In the genomic region with DNA sequence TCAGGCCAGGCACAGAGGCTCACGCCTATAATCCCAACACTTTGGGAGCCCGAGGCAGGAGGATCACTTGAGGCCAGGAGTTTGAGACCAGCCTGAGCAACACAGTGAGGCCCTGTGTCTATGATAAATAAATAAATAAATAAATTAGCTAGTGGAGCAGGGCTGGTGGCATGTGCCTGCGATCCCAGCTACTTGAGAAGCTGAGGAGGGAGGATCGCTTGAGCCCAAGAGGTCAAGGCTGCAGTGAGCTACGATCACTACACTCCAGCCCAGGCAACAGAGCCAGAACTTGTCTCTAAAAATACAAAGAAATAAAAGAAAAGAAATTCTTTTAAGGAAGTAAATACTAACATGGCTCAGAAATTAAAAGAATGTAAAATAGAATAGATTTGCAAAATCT, we compare ENCODE assay signal across 20 cellular contexts.
DNase-seq lines count a peak whose midpoint lies in the region; TF ChIP-seq lines count a peak whose summit lies in the region.
"Had no signal": no experiment of that assay in that cellular context is flagged by ENCODE, and none has a peak within 500 bp of the region (broad histone marks: within the 10 kb centered on the region; RNA-seq: fewer than 3 reads in every experiment).

No MANE protein-coding gene starts in this region.

- no peak overlapping the region for H3K4me2 ChIP-seq in PC-9

- CTCF ChIA-PET in PC-9 (lab: Charles Lee): interaction anchor here (0.6 kb wide), 1 partner anchor 50 kb away, joined by 4 read pairs; no protein-coding TSS in a partner anchor
- CTCF ChIA-PET in Caco-2 (lab: Charles Lee): no interaction called here

- no peak overlapping the region for H2AFZ ChIP-seq in PC-9

- no peak overlapping the region for H3K4me3 Mint-ChIP-seq in Caco-2 (ENCODE audit: unreplicated experiment)
- H3K4me3 Mint-ChIP-seq in activated naive CD8-positive, alpha-beta T cell treated with anti-CD3 and anti-CD28 coated beads for 36 hours: no peak overlapping the region
- H3K4me3 Mint-ChIP-seq: CD4-positive, alpha-beta T cell had no signal

- peaks cover 62% of the 10 kb centered on the region for H3K4me1 Mint-ChIP-seq in Caco-2 (ENCODE audit: low read depth, unreplicated experiment)
- peaks cover 23% of the 10 kb centered on the region for H3K4me1 Mint-ChIP-seq in activated naive CD8-positive, alpha-beta T cell treated with anti-CD3 and anti-CD28 coated beads for 36 hours

- H3K27me3 Mint-ChIP-seq in Caco-2 (ENCODE audit: insufficient read depth, unreplicated experiment): no peaks in the 10 kb centered on the region
- H3K27me3 Mint-ChIP-seq in activated naive CD8-positive, alpha-beta T cell treated with anti-CD3 and anti-CD28 coated beads for 36 hours: no peaks in the 10 kb centered on the region
- H3K27me3 Mint-ChIP-seq: CD4-positive, alpha-beta T cell had no signal

- no peaks in the 10 kb centered on the region for H3K79me2 ChIP-seq in PC-9 (ENCODE audit: low read depth)

- TF ChIP-seq CTCF in PC-9 (conservative IDR thresholded peaks at IDR 0.05): no peak
- TF ChIP-seq CTCF in thyroid gland (IDR thresholded peaks at IDR 0.05): no peak
- no peak for TF ChIP-seq CTCF in Caco-2 (IDR thresholded peaks at IDR 0.05; ENCODE audit: insufficient read depth in 1 of 2, low read depth in 1 of 2, low read length in 1 of 2, severe bottlenecking in 1 of 2, unreplicated experiment in 1 of 2)

- TF ChIP-seq POLR2A in thyroid gland (IDR thresholded peaks at IDR 0.05): no peak

- H3K27ac ChIP-seq in PC-9 (peak overlapping the region; percentile 88), thyroid gland (peak overlapping the region in 1 of 3 donors; percentile 47)
- H3K27ac ChIP-seq: 22Rv1, GM23248, KMS-11 had no signal

- H3K4me3 ChIP-seq in PC-9 (no peak overlapping the region), thyroid gland (replicated peaks in 1 of 3) (no peak overlapping the region), Caco-2 (ENCODE audit: low read depth, low read length) (no peak overlapping the region)
- H3K4me3 ChIP-seq: GM12878, GM23248, HAP-1 had no signal

- peaks cover 20% of the 10 kb centered on the region; the same call in 1 of the 2 replicates for H3F3A ChIP-seq in PC-9 (ENCODE audit: insufficient read depth, low read depth)

- H3K36me3 ChIP-seq in PC-9 (ENCODE audit: low read depth) (no peaks in the 10 kb centered on the region), thyroid gland (no peaks in the 10 kb centered on the region), Caco-2 (ENCODE audit: control insufficient read depth, insufficient read depth, low read length) (no peaks in the 10 kb centered on the region; the same call in 1 of the 2 replicates)
- H3K36me3 ChIP-seq: HAP-1 had no signal

- no peaks in the 10 kb centered on the region for H3K9me3 Mint-ChIP-seq in Caco-2 (ENCODE audit: unreplicated experiment)
- no peaks in the 10 kb centered on the region for H3K9me3 Mint-ChIP-seq in activated naive CD8-positive, alpha-beta T cell treated with anti-CD3 and anti-CD28 coated beads for 36 hours
- H3K9me3 Mint-ChIP-seq: CD4-positive, alpha-beta T cell had no signal

- WGBS in thyroid gland, 2 donors: 77 to 78% methylated on average over 5 of the region's 5 CpGs

- H3K9me3 ChIP-seq in PC-9 (ENCODE audit: insufficient read depth, low read depth) (no peaks in the 10 kb centered on the region), thyroid gland (no peaks in the 10 kb centered on the region), Caco-2 (no peaks in the 10 kb centered on the region)
- H3K9me3 ChIP-seq: HAP-1 had no signal

- H3K4me1 ChIP-seq in PC-9 (replicated peaks; ENCODE audit: insufficient read depth) (peaks cover 66% of the 10 kb centered on the region), thyroid gland (peaks cover 22 to 52% of the 10 kb centered on the region in 2 donors), Caco-2 (peaks cover 51% of the 10 kb centered on the region)
- H3K4me1 ChIP-seq: HAP-1 had no signal

- POLR2A ChIA-PET in PC-9 (lab: Charles Lee; ENCODE audit: unreplicated experiment) (interaction anchor here (0.5 to 0.6 kb wide), 2 partner anchors 24 to 183 kb away, joined by 3 to 5 read pairs; no protein-coding TSS in a partner anchor), Caco-2 (lab: Charles Lee) (interaction anchor here (0.6 kb wide), 1 partner anchor 35 kb away, joined by 4 read pairs; no protein-coding TSS in a partner anchor)

- H3K27me3 ChIP-seq in PC-9 (ENCODE audit: insufficient read depth, low read depth) (no peaks in the 10 kb centered on the region), thyroid gland (no peaks in the 10 kb centered on the region), Caco-2 (replicated peaks; ENCODE audit: control insufficient read depth, insufficient read depth, low read length) (no peaks in the 10 kb centered on the region)

- BruUV-seq in PC-9 (replicated peaks; lab: Mats Ljungman, UMichigan) (no TSS peak), Caco-2 (replicated peaks; lab: Mats Ljungman, UMichigan) (no TSS peak)

- H3K9me2 ChIP-seq in PC-9 (ENCODE audit: insufficient read depth): no peaks in the 10 kb centered on the region

- DNase-seq in activated CD8-positive, alpha-beta memory T cell treated with anti-CD3 and anti-CD28 coated beads, Interleukin-2, amount 50 U/mL, for 48 hours: peak; percentile 8
- DNase-seq in activated CD8-positive, alpha-beta memory T cell treated with anti-CD3 and anti-CD28 coated beads, Interleukin-2, amount 50 U/mL, for 4 hours: no peak
- DNase-seq in PC-9 (no peak), left kidney (ENCODE audit: low read depth, low spot score) (peak; percentile 68), thyroid gland (peak; percentile 35 to 43), Caco-2 (no peak), NK-92 (lab: John Stamatoyannopoulos, UW; ENCODE audit: unreplicated experiment) (no peak)
- no peak for DNase-seq in activated naive CD8-positive, alpha-beta T cell treated with anti-CD3 and anti-CD28 coated beads for 36 hours
- DNase-seq: CD4-positive, alpha-beta T cell; EL; GM23248; NCI-H1417; NCI-H187; NCI-H2107; NCI-H510A; NCI-H82 had no signal

- no peak overlapping the region for H3K27ac Mint-ChIP-seq in Caco-2 (ENCODE audit: unreplicated experiment)
- no peak overlapping the region for H3K27ac Mint-ChIP-seq in activated naive CD8-positive, alpha-beta T cell treated with anti-CD3 and anti-CD28 coated beads for 36 hours
- H3K27ac Mint-ChIP-seq: CD4-positive, alpha-beta T cell had no signal

- intact Hi-C loops in PC-9 (cut with micrococcal nuclease; ENCODE audit: unreplicated experiment): loop anchor here (5.0 to 10.0 kb wide), 2 partner anchors 296 to 851 kb away; a partner anchor contains a TSS
- intact Hi-C loops in thyroid gland (cut with DNase I): loop anchor here (10.0 kb wide), 1 partner anchor 49 kb away; no protein-coding TSS in a partner anchor
- intact Hi-C loops in Caco-2 (cut with micrococcal nuclease; ENCODE audit: unreplicated experiment): no loop called here

- peaks cover 15% of the 10 kb centered on the region for H3K36me3 Mint-ChIP-seq in Caco-2 (ENCODE audit: insufficient read depth, unreplicated experiment)
- H3K36me3 Mint-ChIP-seq in activated naive CD8-positive, alpha-beta T cell treated with anti-CD3 and anti-CD28 coated beads for 36 hours: peaks cover 3% of the 10 kb centered on the region

- H4K20me1 ChIP-seq in PC-9 (ENCODE audit: insufficient read depth): no peaks in the 10 kb centered on the region

Comparison
In these comparisons a context has a peak if more than half of its experiments do, and no peak if none do; other contexts are left out.
1. DNase-seq: peak in activated CD8-positive, alpha-beta memory T cell treated with anti-CD3 and anti-CD28 coated beads, Interleukin-2, amount 50 U/mL, for 48 hours (single experiment), left kidney (single experiment) and thyroid gland (2 of 2); none in activated CD8-positive, alpha-beta memory T cell treated with anti-CD3 and anti-CD28 coated beads, Interleukin-2, amount 50 U/mL, for 4 hours (single experiment), PC-9 (0 of 2), Caco-2 (0 of 2), NK-92 (single experiment) and activated naive CD8-positive, alpha-beta T cell treated with anti-CD3 and anti-CD28 coated beads for 36 hours (single experiment).